In genomic region chr22:23315341-23315917, GRCh38 we compare ENCODE assay signal across 8 cellular contexts.
A peak's percentile ranks its signal among the peaks of the same experiment; 100 is the strongest.
DNase-seq lines count a peak whose midpoint lies in the region; ATAC-seq and TF ChIP-seq lines count a peak whose summit lies in the region.

No MANE protein-coding gene starts in this region.

- intact Hi-C loops in heart left ventricle (cut with DNase I), result loop anchor here in 7 of 10 donors (1.0 to 10.0 kb wide), 6 partner anchors 71 to 277 kb away; no protein-coding TSS in a partner anchor
- intact Hi-C loops in gastrocnemius medialis (cut with DNase I; ENCODE audit: low total_unique reads), result loop anchor here (2.0 kb wide), 1 partner anchor 71 kb away; no protein-coding TSS in a partner anchor

- no peaks in the 10 kb centered on the region for H3K36me3 Mint-ChIP-seq in activated naive CD4-positive, alpha-beta T cell treated with anti-CD3 and anti-CD28 coated beads, Interleukin-2, amount 50 U/mL, for 72 hours

- H3K4me3 ChIP-seq in heart left ventricle, result no peak overlapping the region
- no peak overlapping the region for H3K4me3 ChIP-seq in gastrocnemius medialis

- WGBS in heart left ventricle, 4 donors, result 34 to 39% (median 38%) methylated on average over 6 to 15 of the region's 15 CpGs

- H3K4me1 ChIP-seq in heart left ventricle (peaks cover 0 to 3% (median 0%) of the 10 kb centered on the region in 12 donors), gastrocnemius medialis (no peaks in the 10 kb centered on the region)

- peak overlapping the region in 1 of 2 donors; percentile 77 for H3K27ac Mint-ChIP-seq in activated naive CD4-positive, alpha-beta T cell treated with anti-CD3 and anti-CD28 coated beads, Interleukin-2, amount 50 U/mL, for 72 hours

- peak; percentile 30 for DNase-seq in CMK (ENCODE audit: low read depth)
- DNase-seq in HT-29 (ENCODE audit: low spot score), result peak; percentile 60
- peak; percentile 23 for DNase-seq in SHP77 (lab: John Stamatoyannopoulos, UW)
- DNase-seq in activated naive CD4-positive, alpha-beta T cell treated with anti-CD3 and anti-CD28 coated beads, Interleukin-2, amount 50 U/mL, for 72 hours (ENCODE audit: low spot score in 2 of 2), result peak in 1 of 2 donors; percentile 71
- peak; percentile 32 to 82 (median 69) for DNase-seq in heart left ventricle
- peak in 1 of 2 donors; percentile 31 for DNase-seq in gastrocnemius medialis

- in situ Hi-C loops in gastrocnemius medialis (cut with MboI; ENCODE audit: low sequenced_read_pairs in 4 of 4), result loop anchor here in 1 of 4 donors (25.0 kb wide), 1 partner anchor 222 kb away; no protein-coding TSS in a partner anchor

- peak; percentile 30 to 86 (median 66) for TF ChIP-seq CTCF in heart left ventricle (IDR thresholded peaks at IDR 0.05)
- peak; percentile 25 to 73 (median 54) for TF ChIP-seq CTCF in gastrocnemius medialis (IDR thresholded peaks at IDR 0.05 in 4 of 5, conservative IDR thresholded peaks at IDR 0.05 in 1 of 5)

- H3K27ac ChIP-seq in heart left ventricle, result no peak overlapping the region
- no peak overlapping the region for H3K27ac ChIP-seq in gastrocnemius medialis

- TF ChIP-seq POLR2A in heart left ventricle (IDR thresholded peaks at IDR 0.05) (no peak), gastrocnemius medialis (IDR thresholded peaks at IDR 0.05) (no peak)

- H3K27me3 ChIP-seq in heart left ventricle, result no peaks in the 10 kb centered on the region
- no peaks in the 10 kb centered on the region for H3K27me3 ChIP-seq in gastrocnemius medialis

- H3K9me3 Mint-ChIP-seq in activated naive CD4-positive, alpha-beta T cell treated with anti-CD3 and anti-CD28 coated beads, Interleukin-2, amount 50 U/mL, for 72 hours, result no peaks in the 10 kb centered on the region

- peak; percentile 39 to 49 for ATAC-seq in activated naive CD4-positive, alpha-beta T cell treated with anti-CD3 and anti-CD28 coated beads, Interleukin-2, amount 50 U/mL, for 72 hours
- ATAC-seq in heart left ventricle, result peak in 2 of 4 donors; percentile 24 to 34
- ATAC-seq in gastrocnemius medialis, result no peak
- no peak for ATAC-seq in HG03571 (IDR thresholded peaks at IDR 0.05; ENCODE audit: unreplicated experiment)
- no peak for ATAC-seq in HG03457 (IDR thresholded peaks at IDR 0.05; ENCODE audit: unreplicated experiment)

- H3K9me3 ChIP-seq in heart left ventricle, result no peaks in the 10 kb centered on the region
- H3K9me3 ChIP-seq in gastrocnemius medialis, result no peaks in the 10 kb centered on the region

- H3K36me3 ChIP-seq in heart left ventricle, result peaks cover 0 to 27% (median 16%) of the 10 kb centered on the region in 9 donors
- no peaks in the 10 kb centered on the region for H3K36me3 ChIP-seq in gastrocnemius medialis

Comparison
In these comparisons a context has a peak if more than half of its experiments do, and no peak if none do; other contexts are left out.
1. ATAC-seq: peak in activated naive CD4-positive, alpha-beta T cell treated with anti-CD3 and anti-CD28 coated beads, Interleukin-2, amount 50 U/mL, for 72 hours (2 of 2); none in gastrocnemius medialis (0 of 2), HG03571 (single experiment) and HG03457 (single experiment).